9 cellular contexts compared by ENCODE assay signal in the genomic region with DNA sequence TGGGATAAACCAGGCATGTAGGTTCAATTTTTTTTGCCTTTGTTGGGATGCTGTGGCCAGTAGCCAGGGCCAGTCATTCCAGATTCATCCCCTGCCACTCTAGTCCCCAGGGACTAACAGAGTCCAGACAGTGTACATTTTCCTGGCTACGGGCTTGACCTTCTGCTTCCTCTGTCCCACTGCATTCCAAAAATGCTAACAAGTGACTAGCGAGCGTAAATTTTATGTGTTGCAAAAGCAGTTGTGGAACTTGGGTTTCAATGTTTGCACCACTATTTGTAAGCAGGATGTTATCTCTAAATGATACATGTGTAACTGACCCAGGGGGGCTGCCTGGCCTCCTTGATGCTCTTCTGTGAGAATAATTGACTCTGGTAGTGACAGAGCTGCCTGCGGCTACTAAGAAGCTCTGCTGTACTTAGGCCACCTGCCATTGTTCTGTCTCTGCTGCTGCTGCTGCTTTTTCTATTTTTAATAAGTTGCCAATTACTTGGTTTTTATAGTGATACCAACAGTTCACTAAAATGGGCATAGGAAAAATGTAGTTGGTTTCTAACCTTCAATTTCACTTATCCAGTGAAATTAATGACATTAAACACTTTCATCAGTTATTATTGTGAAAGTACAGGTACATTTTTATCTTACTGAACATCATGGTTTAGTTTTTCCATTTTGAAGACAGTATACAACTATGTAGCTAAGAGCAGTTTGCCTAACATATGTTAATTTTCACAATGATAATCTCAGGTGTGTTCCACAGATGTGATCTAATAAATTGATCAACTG. TPM values are rescaled to one million over a fixed set of nuclear protein-coding genes. Genes with fewer than 3 reads are reported as not detected.
DNase-seq lines count a peak whose midpoint lies in the region; ATAC-seq, FAIRE-seq and TF ChIP-seq lines count a peak whose summit lies in the region.
"Had no signal": no experiment of that assay in that cellular context is flagged by ENCODE, and none has a peak within 500 bp of the region (broad histone marks: within the 10 kb centered on the region; RNA-seq: fewer than 3 reads in every experiment).

No MANE protein-coding gene starts in this region.

- peaks cover 93% of the 10 kb centered on the region for H3K79me2 ChIP-seq in astrocyte (ENCODE audit: insufficient read depth, low read length)

- H3K4me1 Mint-ChIP-seq in activated T-cell treated with anti-CD3 and anti-CD28 coated beads, Interleukin-2, amount 50 U/mL, for 72 hours (ENCODE audit: low read depth) = peaks cover 67% of the 10 kb centered on the region
- peaks cover 71% of the 10 kb centered on the region for H3K4me1 Mint-ChIP-seq in activated T-cell treated with anti-CD3 and anti-CD28 coated beads, Interleukin-2, amount 50 U/mL, for 4 hours (ENCODE audit: low read depth)
- H3K4me1 Mint-ChIP-seq in astrocyte (ENCODE audit: low read depth, unreplicated experiment) = peaks cover 34% of the 10 kb centered on the region
- peaks cover 35% of the 10 kb centered on the region for H3K4me1 Mint-ChIP-seq in activated CD4-positive, alpha-beta T cell treated with anti-CD3 and anti-CD28 coated beads, Interleukin-2, amount 10 ng/mL, durations not matched to agents 24 days and 14 days

- H3K9ac ChIP-seq in astrocyte (ENCODE audit: low read length) = peak overlapping the region; percentile 1

- peaks cover 89% of the 10 kb centered on the region for H4K20me1 ChIP-seq in astrocyte (ENCODE audit: insufficient read depth, low read length)

- intact Hi-C loops in transverse colon (cut with DNase I; ENCODE audit: low total_unique reads) = no loop called here
- intact Hi-C loops in activated CD4-positive, alpha-beta T cell treated with anti-CD3 and anti-CD28 coated beads, Interleukin-2, amount 10 ng/mL, durations not matched to agents 24 days and 14 days (cut with micrococcal nuclease) = loop anchor here (5.0 kb wide), 1 partner anchor 143 kb away; the partner anchor contains the start of gene ADSL

- TF ChIP-seq CTCF in astrocyte (IDR thresholded peaks at IDR 0.05; ENCODE audit: insufficient read depth, low read depth, low read length) (no peak), transverse colon (IDR thresholded peaks at IDR 0.05) (no peak)

- H3K9me3 Mint-ChIP-seq in activated T-cell treated with anti-CD3 and anti-CD28 coated beads, Interleukin-2, amount 50 U/mL, for 72 hours = no peaks in the 10 kb centered on the region
- H3K9me3 Mint-ChIP-seq in activated T-cell treated with anti-CD3 and anti-CD28 coated beads, Interleukin-2, amount 50 U/mL, for 4 hours = no peaks in the 10 kb centered on the region
- no peaks in the 10 kb centered on the region for H3K9me3 Mint-ChIP-seq in astrocyte (ENCODE audit: unreplicated experiment)
- H3K9me3 Mint-ChIP-seq in activated CD4-positive, alpha-beta T cell treated with anti-CD3 and anti-CD28 coated beads, Interleukin-2, amount 10 ng/mL, durations not matched to agents 24 days and 14 days = no peaks in the 10 kb centered on the region

- DNase-seq in activated T-cell treated with anti-CD3 and anti-CD28 coated beads, Interleukin-2, amount 50 U/mL, for 72 hours = no peak
- DNase-seq in activated T-cell treated with anti-CD3 and anti-CD28 coated beads, Interleukin-2, amount 50 U/mL, for 4 hours = no peak
- peak; percentile 65 for DNase-seq in astrocyte (ENCODE audit: low read depth)
- DNase-seq in iris pigment epithelial cell (ENCODE audit: low read depth) = peak; percentile 65
- no peak for DNase-seq in transverse colon
- DNase-seq in NCI-H1694 (lab: John Stamatoyannopoulos, UW) = no peak
- no peak for DNase-seq in activated CD4-positive, alpha-beta T cell treated with anti-CD3 and anti-CD28 coated beads, Interleukin-2, amount 10 ng/mL, durations not matched to agents 24 days and 14 days
- DNase-seq: NCI-H1048 had no signal

- H3K4me1 ChIP-seq in astrocyte (ENCODE audit: insufficient read depth, low read length) (peaks cover 18% of the 10 kb centered on the region), transverse colon (peaks cover 21 to 36% (median 26%) of the 10 kb centered on the region in 4 donors)

- H3K36me3 Mint-ChIP-seq in activated T-cell treated with anti-CD3 and anti-CD28 coated beads, Interleukin-2, amount 50 U/mL, for 72 hours (ENCODE audit: insufficient read depth in 2 of 2) = peaks cover 0 to 2% of the 10 kb centered on the region in 2 donors
- peaks cover under 1% of the 10 kb centered on the region for H3K36me3 Mint-ChIP-seq in activated T-cell treated with anti-CD3 and anti-CD28 coated beads, Interleukin-2, amount 50 U/mL, for 4 hours (ENCODE audit: insufficient read depth)
- H3K36me3 Mint-ChIP-seq in astrocyte (ENCODE audit: low read depth, unreplicated experiment) = no peaks in the 10 kb centered on the region
- H3K36me3 Mint-ChIP-seq in activated CD4-positive, alpha-beta T cell treated with anti-CD3 and anti-CD28 coated beads, Interleukin-2, amount 10 ng/mL, durations not matched to agents 24 days and 14 days (ENCODE audit: low read depth) = peaks cover 1% of the 10 kb centered on the region

- no peak overlapping the region for H2AFZ ChIP-seq in astrocyte (ENCODE audit: low read depth, low read length)

- FAIRE-seq in astrocyte (lab: Jason Lieb, UNC) = peak; percentile 39

- H3K27ac ChIP-seq in astrocyte (ENCODE audit: low read depth, low read length) (no peak overlapping the region), transverse colon (peak overlapping the region; percentile 62 to 75 (median 70))

- H3K36me3 ChIP-seq in astrocyte (ENCODE audit: insufficient read depth, low read length) = no peaks in the 10 kb centered on the region
- H3K36me3 ChIP-seq in transverse colon = no peaks in the 10 kb centered on the region

- peak overlapping the region; percentile 36 for H3K4me2 ChIP-seq in astrocyte (ENCODE audit: low read length)

- H3K27me3 ChIP-seq in astrocyte (ENCODE audit: insufficient read depth, low read length) (no peaks in the 10 kb centered on the region), transverse colon (no peaks in the 10 kb centered on the region)

- no peaks in the 10 kb centered on the region for H3K9me3 ChIP-seq in astrocyte (ENCODE audit: insufficient read depth, low read depth, low read length)
- no peaks in the 10 kb centered on the region for H3K9me3 ChIP-seq in transverse colon

- in situ Hi-C loops in transverse colon (cut with MboI; ENCODE audit: low pct_ligation_motif_present in 1 of 4, low pct_unique_long_range_greater_than_20kb in 1 of 4, low sequenced_read_pairs in 3 of 4) = no loop called here

- WGBS in transverse colon (ENCODE audit: low coverage in 1 of 2), 2 donors = 65% methylated on average over 4 of the region's 4 CpGs; no CpG with 5 or more reads in 1 of the 2 donors

- no peaks in the 10 kb centered on the region for H3K27me3 Mint-ChIP-seq in activated T-cell treated with anti-CD3 and anti-CD28 coated beads, Interleukin-2, amount 50 U/mL, for 72 hours (ENCODE audit: low read depth)
- no peaks in the 10 kb centered on the region for H3K27me3 Mint-ChIP-seq in activated T-cell treated with anti-CD3 and anti-CD28 coated beads, Interleukin-2, amount 50 U/mL, for 4 hours (ENCODE audit: low read depth)
- H3K27me3 Mint-ChIP-seq in astrocyte (ENCODE audit: low read depth, unreplicated experiment) = no peaks in the 10 kb centered on the region
- H3K27me3 Mint-ChIP-seq in activated CD4-positive, alpha-beta T cell treated with anti-CD3 and anti-CD28 coated beads, Interleukin-2, amount 10 ng/mL, durations not matched to agents 24 days and 14 days = no peaks in the 10 kb centered on the region

- peak overlapping the region; percentile 94 for H3K27ac Mint-ChIP-seq in activated T-cell treated with anti-CD3 and anti-CD28 coated beads, Interleukin-2, amount 50 U/mL, for 72 hours
- H3K27ac Mint-ChIP-seq in astrocyte (ENCODE audit: unreplicated experiment) = peak overlapping the region; percentile 41
- H3K27ac Mint-ChIP-seq in activated CD4-positive, alpha-beta T cell treated with anti-CD3 and anti-CD28 coated beads, Interleukin-2, amount 10 ng/mL, durations not matched to agents 24 days and 14 days = no peak overlapping the region

- peak overlapping the region in 1 of 2 donors; percentile 81 for H3K4me3 Mint-ChIP-seq in activated T-cell treated with anti-CD3 and anti-CD28 coated beads, Interleukin-2, amount 50 U/mL, for 72 hours
- no peak overlapping the region for H3K4me3 Mint-ChIP-seq in activated T-cell treated with anti-CD3 and anti-CD28 coated beads, Interleukin-2, amount 50 U/mL, for 4 hours
- H3K4me3 Mint-ChIP-seq in astrocyte (ENCODE audit: unreplicated experiment) = peak overlapping the region; percentile 45
- H3K4me3 Mint-ChIP-seq in activated CD4-positive, alpha-beta T cell treated with anti-CD3 and anti-CD28 coated beads, Interleukin-2, amount 10 ng/mL, durations not matched to agents 24 days and 14 days = no peak overlapping the region

- H3K4me3 ChIP-seq in astrocyte (ENCODE audit: insufficient read depth, low read depth, low read length) (no peak overlapping the region), transverse colon (no peak overlapping the region)

- TF ChIP-seq POLR2A in transverse colon (IDR thresholded peaks at IDR 0.05) = no peak

- TF ChIP-seq EP300 in transverse colon (IDR thresholded peaks at IDR 0.05; ENCODE audit: low read depth) = no peak

- ATAC-seq in activated T-cell treated with anti-CD3 and anti-CD28 coated beads, Interleukin-2, amount 50 U/mL, for 72 hours (replicated peaks in 1 of 2) = no peak
- ATAC-seq in activated T-cell treated with anti-CD3 and anti-CD28 coated beads, Interleukin-2, amount 50 U/mL, for 4 hours = no peak
- no peak for ATAC-seq in GM18868 (IDR thresholded peaks at IDR 0.05; ENCODE audit: unreplicated experiment)

RNA-seq across cellular contexts. Expression of gene TNRC6B, which starts 26.8 kb away (rescaled TPM):
- total RNA-seq in activated T-cell treated with anti-CD3 and anti-CD28 coated beads, Interleukin-2, amount 50 U/mL, for 72 hours = 10 to 100 TPM; 62.5 to 65.3 TPM
- 10 to 100 TPM; 19.4 to 21.6 (median 21.2) TPM for total RNA-seq in activated T-cell treated with anti-CD3 and anti-CD28 coated beads, Interleukin-2, amount 50 U/mL, for 4 hours
- total RNA-seq in astrocyte (45.2 and 51.2 TPM in 2 replicates), transverse colon (100 to 1,000 TPM in 1 of 4 donors, 10 to 100 TPM in 3; 36.7 to 108 (median 54.0) TPM)
- total RNA-seq in activated CD4-positive, alpha-beta T cell treated with anti-CD3 and anti-CD28 coated beads, Interleukin-2, amount 10 ng/mL, durations not matched to agents 24 days and 14 days = 27.3 and 31.3 TPM in 2 replicates

Comparison
In these comparisons a context has a peak if more than half of its experiments do, and no peak if none do; other contexts are left out.
1. DNase-seq: peak in astrocyte (single experiment) and iris pigment epithelial cell (single experiment); none in activated T-cell treated with anti-CD3 and anti-CD28 coated beads, Interleukin-2, amount 50 U/mL, for 72 hours (0 of 2), activated T-cell treated with anti-CD3 and anti-CD28 coated beads, Interleukin-2, amount 50 U/mL, for 4 hours (single experiment), transverse colon (single experiment), NCI-H1694 (single experiment) and activated CD4-positive, alpha-beta T cell treated with anti-CD3 and anti-CD28 coated beads, Interleukin-2, amount 10 ng/mL, durations not matched to agents 24 days and 14 days (single experiment).